Comparison of ENCODE assay signal across 19 cellular contexts in the genomic region with DNA sequence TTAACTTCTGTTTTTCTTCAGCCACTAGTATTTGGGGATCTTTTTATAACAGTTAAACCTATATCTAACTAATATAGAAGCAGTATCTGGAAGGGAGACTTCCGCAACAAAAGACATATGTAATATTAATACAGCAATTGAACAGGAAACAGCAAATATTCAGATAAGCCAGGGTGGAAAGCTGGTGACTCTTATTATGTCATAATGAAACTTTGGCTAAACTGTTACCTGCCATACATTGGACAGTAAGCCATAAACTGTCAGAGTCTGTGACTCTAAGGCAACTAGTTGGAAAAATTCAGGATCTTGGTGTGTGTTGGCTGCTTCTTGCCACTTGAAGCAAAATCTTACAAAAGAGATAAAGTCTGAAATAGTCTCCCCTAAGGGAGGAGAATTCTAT.
A peak's percentile ranks its signal among the peaks of the same experiment; 100 is the strongest.
DNase-seq lines count a peak whose midpoint lies in the region; ATAC-seq lines count a peak whose summit lies in the region.
"Had no signal": no experiment of that assay in that cellular context is flagged by ENCODE, and none has a peak within 500 bp of the region (broad histone marks: within the 10 kb centered on the region; RNA-seq: fewer than 3 reads in every experiment).

No MANE protein-coding gene starts in this region.

- H3K27me3 ChIP-seq in effector memory CD4-positive, alpha-beta T cell (replicated peaks; ENCODE audit: control insufficient read depth, insufficient read depth, low read length, poor library complexity, severe bottlenecking), result peaks cover 3% of the 10 kb centered on the region
- H3K27me3 ChIP-seq: MG63 had no signal

- H3K4me3 ChIP-seq in effector memory CD4-positive, alpha-beta T cell (ENCODE audit: insufficient read depth, low read depth, low read length, poor library complexity, severe bottlenecking), result no peak overlapping the region
- H3K4me3 ChIP-seq: A549, HAP-1, MG63 had no signal

- H3K36me3 Mint-ChIP-seq in stimulated activated naive B cell treated with anti-CD40 and anti-IgM and Interleukin-4, amounts not matched to agents 10 μg/mL and 1 μg/mL and 100 μg/mL, for 72 hours, result peaks cover 0 to 4% of the 10 kb centered on the region in 2 donors
- H3K36me3 Mint-ChIP-seq: CD4-positive, alpha-beta memory T cell had no signal

- H3K27me3 Mint-ChIP-seq in stimulated activated naive B cell treated with anti-CD40 and anti-IgM and Interleukin-4, amounts not matched to agents 10 μg/mL and 1 μg/mL and 100 μg/mL, for 72 hours, result no peaks in the 10 kb centered on the region

- H3K36me3 ChIP-seq in effector memory CD4-positive, alpha-beta T cell (ENCODE audit: control insufficient read depth, insufficient read depth, low read length), result no peaks in the 10 kb centered on the region
- H3K36me3 ChIP-seq: BE2C, HAP-1, MG63 had no signal

- DNase-seq in stimulated activated naive B cell treated with anti-CD40 and anti-IgM and Interleukin-4, amounts not matched to agents 10 μg/mL and 1 μg/mL and 100 μg/mL, for 72 hours, result no peak
- no peak for DNase-seq in effector memory CD4-positive, alpha-beta T cell
- no peak for DNase-seq in NCI-H226
- DNase-seq: BE2C; CD4-positive, alpha-beta memory T cell; COR-L47; DMS153; DMS79 treated with DMSO at 0.1 percent for 48 hours; EL; HFFc6; MG63 had no signal

- H3K4me1 Mint-ChIP-seq in stimulated activated naive B cell treated with anti-CD40 and anti-IgM and Interleukin-4, amounts not matched to agents 10 μg/mL and 1 μg/mL and 100 μg/mL, for 72 hours, result peaks cover 32 to 44% of the 10 kb centered on the region in 2 donors
- H3K4me1 Mint-ChIP-seq: CD4-positive, alpha-beta memory T cell had no signal

- peaks cover 5 to 6% of the 10 kb centered on the region in 2 donors for H3K9me3 Mint-ChIP-seq in stimulated activated naive B cell treated with anti-CD40 and anti-IgM and Interleukin-4, amounts not matched to agents 10 μg/mL and 1 μg/mL and 100 μg/mL, for 72 hours
- H3K9me3 Mint-ChIP-seq: CD4-positive, alpha-beta memory T cell; HFFc6 had no signal

- H3K9me3 ChIP-seq in effector memory CD4-positive, alpha-beta T cell (ENCODE audit: control insufficient read depth, low read length), result no peaks in the 10 kb centered on the region
- H3K9me3 ChIP-seq: A549, BE2C, HAP-1, MG63 had no signal

- peak overlapping the region; percentile 39 for H3K27ac Mint-ChIP-seq in stimulated activated naive B cell treated with anti-CD40 and anti-IgM and Interleukin-4, amounts not matched to agents 10 μg/mL and 1 μg/mL and 100 μg/mL, for 72 hours
- H3K27ac Mint-ChIP-seq: CD4-positive, alpha-beta memory T cell; HFFc6 had no signal

- ATAC-seq in GM18519 (IDR thresholded peaks at IDR 0.05; ENCODE audit: low FRiP score, unreplicated experiment) (peak; percentile 34), GM19463 (IDR thresholded peaks at IDR 0.05; ENCODE audit: unreplicated experiment) (peak; percentile 29), HG03378 (IDR thresholded peaks at IDR 0.05; ENCODE audit: unreplicated experiment) (peak; percentile 55), HG03045 (IDR thresholded peaks at IDR 0.05; ENCODE audit: unreplicated experiment) (no peak), GM19467 (IDR thresholded peaks at IDR 0.05; ENCODE audit: unreplicated experiment) (no peak)
- peak; percentile 26 to 37 for ATAC-seq in stimulated activated naive B cell treated with anti-CD40 and anti-IgM and Interleukin-4, amounts not matched to agents 10 μg/mL and 1 μg/mL and 100 μg/mL, for 72 hours (replicated peaks)
- ATAC-seq: A549 had no signal

- no peaks in the 10 kb centered on the region for H3K4me1 ChIP-seq in effector memory CD4-positive, alpha-beta T cell (ENCODE audit: control insufficient read depth, insufficient read depth, low read length, poor library complexity, severe bottlenecking)
- H3K4me1 ChIP-seq: A549, BE2C, HAP-1 had no signal

- no peak overlapping the region for H3K4me3 Mint-ChIP-seq in stimulated activated naive B cell treated with anti-CD40 and anti-IgM and Interleukin-4, amounts not matched to agents 10 μg/mL and 1 μg/mL and 100 μg/mL, for 72 hours
- H3K4me3 Mint-ChIP-seq: CD4-positive, alpha-beta memory T cell; HFFc6 had no signal

- H3K27ac ChIP-seq in effector memory CD4-positive, alpha-beta T cell (ENCODE audit: insufficient read depth, low read length, poor library complexity, severe bottlenecking), result no peak overlapping the region
- H3K27ac ChIP-seq: A549, C4-2B had no signal

Comparison
In these comparisons a context has a peak if more than half of its experiments do, and no peak if none do; other contexts are left out.
1. ATAC-seq: peak in GM18519 (single experiment), GM19463 (single experiment), HG03378 (single experiment) and stimulated activated naive B cell treated with anti-CD40 and anti-IgM and Interleukin-4, amounts not matched to agents 10 μg/mL and 1 μg/mL and 100 μg/mL, for 72 hours (2 of 2); none in HG03045 (single experiment) and GM19467 (single experiment).